ENCODE assay signal across 28 cellular contexts in the genomic region with DNA sequence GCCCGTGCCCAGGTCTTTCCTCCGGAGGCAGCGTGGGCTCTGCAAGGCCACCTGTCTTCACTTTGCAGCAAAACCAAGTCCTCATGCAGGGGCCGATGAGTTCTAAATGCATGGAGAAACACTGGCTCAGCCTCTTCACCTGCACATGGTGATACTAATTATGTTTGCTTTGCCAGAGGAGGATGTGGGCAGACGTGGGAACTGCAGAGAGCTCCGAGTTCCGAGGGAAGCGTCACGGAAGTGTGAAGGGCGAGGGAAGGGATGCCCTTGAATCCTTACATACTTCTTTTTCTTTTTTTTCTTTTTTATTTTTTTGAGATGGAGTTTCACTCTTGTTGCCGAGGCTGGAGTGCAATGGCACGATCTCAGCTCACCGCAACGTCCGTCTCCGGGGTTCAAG.
"Had no signal": no experiment of that assay in that cellular context is flagged by ENCODE, and none has a peak within 500 bp of the region (broad histone marks: within the 10 kb centered on the region; RNA-seq: fewer than 3 reads in every experiment).

No MANE protein-coding gene starts in this region.

- H3K36me3 ChIP-seq: adrenal gland, breast epithelium, Peyer's patch, SJSA1 had no signal

- H3K4me1 ChIP-seq: adrenal gland, body of pancreas, breast epithelium, Peyer's patch, SJSA1 had no signal

- DNase-seq: activated CD4-positive, alpha-beta T cell treated with anti-CD3 and anti-CD28 coated beads for 36 hours; activated CD4-positive, alpha-beta T cell treated with anti-CD3 and anti-CD28 coated beads, Interleukin-2, amount 10 ng/mL, durations not matched to agents 7 days and 5 days; activated CD4-positive, alpha-beta T cell treated with anti-CD3 and anti-CD28 coated beads, Interleukin-2, amount 50 U/mL, for 48 hours; activated CD8-positive, alpha-beta memory T cell treated with anti-CD3 and anti-CD28 coated beads, Interleukin-2, amount 50 U/mL, for 4 hours; activated CD8-positive, alpha-beta T cell treated with anti-CD3 and anti-CD28 coated beads, Interleukin-2, amount 10 ng/mL, durations not matched to agents 7 days and 5 days; activated gamma-delta T cell treated with Interleukin-2 at 50 U/mL for 16 hours; activated naive CD4-positive, alpha-beta T cell treated with anti-CD3 and anti-CD28 coated beads for 36 hours; activated T-cell treated with anti-CD3 and anti-CD28 coated beads for 4 hours; activated T-cell treated with anti-CD3 and anti-CD28 coated beads, Interleukin-2, amount 50 U/mL, for 4 hours; adrenal gland; body of pancreas; Karpas-422; NCI-H1105; NCI-H1436 treated with DMSO at 0.1 percent for 48 hours; NCI-H1694 treated with DMSO at 0.1 percent for 48 hours; NCI-H2029; NCI-H446; NCI-H524 treated with DMSO at 0.1 percent for 48 hours; NK-92 treated with Interleukin-12 subunit alpha and Interleukin-12 subunit beta, amount 100 ng/mL, for 24 hours; PC-3; Peyer's patch; RPMI8226; SHP77 treated with DMSO at 0.1 percent for 48 hours; SK-N-SH had no signal

- H3K9me3 ChIP-seq: adrenal gland, body of pancreas, breast epithelium, SJSA1, SK-N-SH had no signal

- H3K9ac ChIP-seq: SK-N-SH had no signal

- H3K27ac ChIP-seq: adrenal gland, body of pancreas, breast epithelium, Peyer's patch, SJSA1 had no signal

- H3K27me3 ChIP-seq: adrenal gland, body of pancreas, breast epithelium, Peyer's patch, SJSA1 had no signal

- H3K4me3 ChIP-seq: adrenal gland, body of pancreas, breast epithelium, Peyer's patch, SJSA1 had no signal

- H3K4me2 ChIP-seq: SK-N-SH had no signal

- FAIRE-seq: astrocyte, TTC549 had no signal
